8 cellular contexts compared by ENCODE assay signal in the genomic region with DNA sequence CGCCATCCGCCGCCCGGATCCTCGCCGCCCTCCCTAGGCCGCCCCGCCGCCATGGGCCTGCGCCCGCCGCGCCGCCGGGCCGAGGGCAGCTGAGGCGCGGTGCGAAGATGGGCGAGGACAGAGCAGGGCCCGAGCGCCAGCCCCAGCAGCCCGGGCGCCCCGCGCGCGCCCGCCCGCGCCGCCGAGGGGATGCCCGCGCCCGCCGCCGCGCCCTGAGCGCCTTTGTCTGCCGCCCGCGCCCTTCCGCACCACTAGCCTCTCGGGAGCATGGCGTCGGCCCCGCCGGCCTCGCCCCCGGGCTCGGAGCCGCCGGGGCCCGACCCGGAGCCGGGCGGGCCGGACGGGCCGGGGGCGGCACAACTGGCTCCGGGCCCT. TPM values are rescaled to one million over a fixed set of nuclear protein-coding genes. Genes with fewer than 3 reads are reported as not detected.
DNase-seq lines count a peak whose midpoint lies in the region; ATAC-seq and TF ChIP-seq lines count a peak whose summit lies in the region.

No MANE protein-coding gene starts in this region.

- H3K36me3 ChIP-seq in esophagus muscularis mucosa (peaks cover 0 to 4% (median 0%) of the 10 kb centered on the region in 4 donors), psoas muscle (ENCODE audit: insufficient read depth in 1 of 2, low read depth in 1 of 2) (peaks cover 0 to 11% of the 10 kb centered on the region in 2 donors)

- intact Hi-C loops in esophagus muscularis mucosa (cut with DNase I) (loop anchor here (10.0 kb wide), 1 partner anchor 99 kb away; the partner anchor contains the start of gene CAPN15), psoas muscle (cut with DNase I) (loop anchor here in 1 of 2 donors (2.0 to 5.0 kb wide), 2 partner anchors 23 to 47 kb away; no protein-coding TSS in a partner anchor)

- no CpG with 5 or more reads among the region's 63 CpGs for WGBS in esophagus muscularis mucosa
- WGBS in psoas muscle, 3 donors, result 0 to 2% (median 1%) methylated on average over 17 to 63 of the region's 63 CpGs

- no peak for TF ChIP-seq EP300 in esophagus muscularis mucosa (IDR thresholded peaks at IDR 0.05)

- peaks cover 26 to 67% (median 63%) of the 10 kb centered on the region in 4 donors for H3K4me1 ChIP-seq in esophagus muscularis mucosa
- peaks cover 51% of the 10 kb centered on the region for H3K4me1 ChIP-seq in psoas muscle

- peak; percentile 30 for ATAC-seq in HG02763 (IDR thresholded peaks at IDR 0.05; ENCODE audit: unreplicated experiment)
- ATAC-seq in psoas muscle, result no peak
- no peak for ATAC-seq in GM18870 (IDR thresholded peaks at IDR 0.05; ENCODE audit: unreplicated experiment)

- H3K27me3 ChIP-seq in esophagus muscularis mucosa (no peaks in the 10 kb centered on the region), psoas muscle (ENCODE audit: insufficient read depth in 3 of 3, low read length in 2 of 3) (no peaks in the 10 kb centered on the region)

- TF ChIP-seq CTCF in esophagus muscularis mucosa (IDR thresholded peaks at IDR 0.05), result no peak
- TF ChIP-seq CTCF in psoas muscle (IDR thresholded peaks at IDR 0.05), result no peak

- peak overlapping the region; percentile 91 to 97 (median 94) for H3K27ac ChIP-seq in esophagus muscularis mucosa (replicated peaks in 1 of 4)
- peak overlapping the region; percentile 96 for H3K27ac ChIP-seq in psoas muscle

- TF ChIP-seq POLR2A in esophagus muscularis mucosa (IDR thresholded peaks at IDR 0.05; ENCODE audit: low read depth), result no peak

- H3K4me3 ChIP-seq in esophagus muscularis mucosa, result peak overlapping the region; percentile 80 to 87 (median 82)
- H3K4me3 ChIP-seq in psoas muscle, result peak overlapping the region; percentile 89

- peak; percentile 25 for DNase-seq in NCI-H748 treated with DMSO at 0.1 percent for 48 hours (lab: John Stamatoyannopoulos, UW)
- DNase-seq in NCI-H748 (lab: John Stamatoyannopoulos, UW; ENCODE audit: unreplicated experiment), result no peak
- peak; percentile 32 for DNase-seq in SW480 (ENCODE audit: low spot score)
- DNase-seq in esophagus muscularis mucosa (ENCODE audit: extremely low spot score), result no peak
- peak in 1 of 2 donors; percentile 35 for DNase-seq in psoas muscle
- DNase-seq in NCI-H2107 (lab: John Stamatoyannopoulos, UW), result no peak

- no peaks in the 10 kb centered on the region for H3K9me3 ChIP-seq in esophagus muscularis mucosa
- H3K9me3 ChIP-seq in psoas muscle, result no peaks in the 10 kb centered on the region

RNA-seq across cellular contexts. Expression of gene RAB11FIP3, which starts 0.3 kb away (rescaled TPM):
- total RNA-seq in esophagus muscularis mucosa (10 to 100 TPM; 50.3 to 77.9 (median 58.8) TPM), psoas muscle (10 to 100 TPM; 44.7 to 89.5 (median 71.5) TPM)
- polyA plus RNA-seq in psoas muscle, result 10 to 100 TPM; 20.3 to 26.1 (median 26.1) TPM

RNA-seq across cellular contexts. Expression of gene DECR2, which starts 24.0 kb away (rescaled TPM):
- total RNA-seq in esophagus muscularis mucosa, result 10 to 100 TPM; 11.8 to 18.3 (median 17.4) TPM
- total RNA-seq in psoas muscle, result 10 to 100 TPM; 13.9 to 22.9 (median 19.6) TPM
- 10 to 100 TPM; 14.1 to 18.1 (median 15.8) TPM for polyA plus RNA-seq in psoas muscle

RNA-seq across cellular contexts. Expression of gene NME4, which starts 28.7 kb away (rescaled TPM):
- 100 to 1,000 TPM; 114 to 158 (median 124) TPM for total RNA-seq in esophagus muscularis mucosa
- total RNA-seq in psoas muscle, result 10 to 100 TPM; 19.5 to 39.7 (median 29.6) TPM
- 10 to 100 TPM; 16.0 to 30.7 (median 22.7) TPM for polyA plus RNA-seq in psoas muscle

RNA-seq across cellular contexts. Expression of gene PGAP6, which starts 43.9 kb away (rescaled TPM):
- total RNA-seq in esophagus muscularis mucosa (10 to 100 TPM; 32.8 to 53.5 (median 46.3) TPM), psoas muscle (10 to 100 TPM; 27.2 to 34.7 (median 32.2) TPM)
- 10 to 100 TPM; 26.0 to 46.9 (median 42.1) TPM for polyA plus RNA-seq in psoas muscle

RNA-seq across cellular contexts. Expression of gene MRPL28, which starts 55.4 kb away (rescaled TPM):
- total RNA-seq in esophagus muscularis mucosa, result 10 to 100 TPM; 53.6 to 93.8 (median 69.5) TPM
- total RNA-seq in psoas muscle, result 10 to 100 TPM; 55.4 to 68.8 (median 55.9) TPM
- polyA plus RNA-seq in psoas muscle, result 100 to 1,000 TPM in 1 of 3 donors, 10 to 100 TPM in 2; 67.1 to 126 (median 86.8) TPM

Comparison
In these comparisons a context has a peak if more than half of its experiments do, and no peak if none do; other contexts are left out.
1. DNase-seq: peak in NCI-H748 treated with DMSO at 0.1 percent for 48 hours (single experiment) and SW480 (single experiment); none in NCI-H748 (single experiment), esophagus muscularis mucosa (single experiment) and NCI-H2107 (single experiment).